ENCODE assay signal across 14 cellular contexts in the genomic region with DNA sequence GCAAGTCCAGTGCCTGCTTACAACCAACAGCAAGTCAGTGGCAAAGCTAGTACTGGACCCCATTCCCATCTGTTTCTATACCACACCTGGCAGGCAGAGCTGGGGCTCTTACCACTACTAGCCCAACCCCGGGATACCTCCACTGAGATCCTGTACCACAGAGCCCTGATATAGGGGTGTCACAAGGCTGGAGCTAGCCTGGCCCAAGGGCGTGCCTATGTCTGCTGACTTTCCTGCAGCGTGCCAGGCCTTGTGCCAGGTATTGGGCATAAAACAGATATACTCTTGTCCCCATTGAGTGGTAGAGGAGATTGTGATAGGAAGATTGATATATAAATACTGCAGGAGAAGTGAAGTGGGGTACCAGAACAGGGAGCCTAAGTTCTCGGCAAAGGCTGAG. TPM values are rescaled to one million over a fixed set of nuclear protein-coding genes. Genes with fewer than 3 reads are reported as not detected.
A peak's percentile ranks its signal among the peaks of the same experiment; 100 is the strongest.
DNase-seq lines count a peak whose midpoint lies in the region; ATAC-seq, FAIRE-seq and TF ChIP-seq lines count a peak whose summit lies in the region.
"Had no signal": no experiment of that assay in that cellular context is flagged by ENCODE, and none has a peak within 500 bp of the region (broad histone marks: within the 10 kb centered on the region; RNA-seq: fewer than 3 reads in every experiment).

No MANE protein-coding gene starts in this region.

- peak; percentile 51 to 76 (median 58) for ATAC-seq in heart left ventricle
- ATAC-seq in heart right ventricle = peak in 6 of 8 donors; percentile 30 to 79 (median 51)
- ATAC-seq in HG02981 (IDR thresholded peaks at IDR 0.05; ENCODE audit: unreplicated experiment) = no peak
- no peak for ATAC-seq in GM18870 (IDR thresholded peaks at IDR 0.05; ENCODE audit: unreplicated experiment)

- H3K4me3 ChIP-seq in heart left ventricle (no peak overlapping the region), right atrium auricular region (no peak overlapping the region), heart right ventricle (no peak overlapping the region), kidney (ENCODE audit: low read length in 2 of 2) (no peak overlapping the region)
- H3K4me3 ChIP-seq: BLaER1 treated with 17β-estradiol and CSF1 and Interleukin-3, amounts not matched to agents 10 nM and 100 nM; GM23248; HAP-1 had no signal

- no peak for TF ChIP-seq POLR2A in heart left ventricle (IDR thresholded peaks at IDR 0.05)

- 54 to 75% (median 66%) methylated on average over 4 of the region's 4 CpGs for WGBS in heart left ventricle, 4 donors
- 48 to 71% methylated on average over 4 of the region's 4 CpGs for WGBS in heart right ventricle, 2 donors

- intact Hi-C loops in heart left ventricle (cut with DNase I) = loop anchor here in 1 of 10 donors (5.0 kb wide), 1 partner anchor 76 kb away; a partner anchor contains a TSS
- intact Hi-C loops in heart right ventricle (cut with DNase I) = no loop called here
- intact Hi-C loops in kidney (cut with DNase I) = no loop called here

- H3K9me3 ChIP-seq in heart left ventricle (no peaks in the 10 kb centered on the region), right atrium auricular region (no peaks in the 10 kb centered on the region), heart right ventricle (no peaks in the 10 kb centered on the region), kidney (ENCODE audit: control insufficient read depth in 1 of 2, low read length in 2 of 2) (no peaks in the 10 kb centered on the region)
- H3K9me3 ChIP-seq: BLaER1 treated with 17β-estradiol and CSF1 and Interleukin-3, amounts not matched to agents 10 nM and 100 nM; Caco-2; HAP-1 had no signal

- H3K4me1 ChIP-seq in heart left ventricle (peaks cover 0 to 17% (median 0%) of the 10 kb centered on the region in 12 donors), right atrium auricular region (no peaks in the 10 kb centered on the region), heart right ventricle (peaks cover 0 to 16% (median 4%) of the 10 kb centered on the region in 9 donors), kidney (ENCODE audit: control insufficient read depth in 1 of 2, insufficient read depth in 1 of 2, low read depth in 1 of 2, low read length in 2 of 2) (no peaks in the 10 kb centered on the region)
- H3K4me1 ChIP-seq: Caco-2, HAP-1 had no signal

- no peaks in the 10 kb centered on the region for H3K27me3 ChIP-seq in heart left ventricle
- H3K27me3 ChIP-seq in right atrium auricular region = no peaks in the 10 kb centered on the region
- no peaks in the 10 kb centered on the region for H3K27me3 ChIP-seq in heart right ventricle
- H3K27me3 ChIP-seq: BLaER1 treated with 17β-estradiol and CSF1 and Interleukin-3, amounts not matched to agents 10 nM and 100 nM had no signal

- H3K36me3 ChIP-seq in heart left ventricle (peaks cover 5 to 100% (median 98%) of the 10 kb centered on the region in 9 donors), right atrium auricular region (peaks cover 96% of the 10 kb centered on the region), heart right ventricle (peaks cover 8 to 100% (median 75%) of the 10 kb centered on the region in 9 donors), kidney (ENCODE audit: control insufficient read depth in 1 of 2, insufficient read depth in 2 of 2, low read length in 2 of 2) (peaks cover 47 to 59% of the 10 kb centered on the region in 2 donors)

- DNase-seq in heart left ventricle (peak in 2 of 5 donors; percentile 40 to 60), right atrium auricular region (ENCODE audit: low spot score) (no peak), heart right ventricle (peak; percentile 18 to 28), kidney (peak; percentile 20), NCI-H1048 (lab: John Stamatoyannopoulos, UW) (no peak)
- DNase-seq: Caco-2, GM23248 had no signal

- H3K27ac ChIP-seq in heart left ventricle (peak overlapping the region in 2 of 12 donors; percentile 32 to 40), right atrium auricular region (no peak overlapping the region), heart right ventricle (no peak overlapping the region), kidney (ENCODE audit: low read depth in 2 of 2, low read length in 2 of 2) (no peak overlapping the region)
- H3K27ac ChIP-seq: BLaER1 treated with 17β-estradiol and CSF1 and Interleukin-3, amounts not matched to agents 10 nM and 100 nM; GM23248 had no signal

- no peak overlapping the region for H3K9ac ChIP-seq in kidney (ENCODE audit: low read length in 2 of 2)
- H3K9ac ChIP-seq: BLaER1 treated with 17β-estradiol and CSF1 and Interleukin-3, amounts not matched to agents 10 nM and 100 nM; GM23248 had no signal

- no peak for FAIRE-seq in kidney (lab: Jason Lieb, UNC)
- FAIRE-seq: D721Med, G401.6, GM12891 had no signal

- TF ChIP-seq CTCF in heart left ventricle (IDR thresholded peaks at IDR 0.05) (no peak), right atrium auricular region (IDR thresholded peaks at IDR 0.05) (no peak), heart right ventricle (IDR thresholded peaks at IDR 0.05) (no peak), kidney (IDR thresholded peaks at IDR 0.05; ENCODE audit: borderline replicate concordance, extremely low read depth, insufficient read depth) (no peak)

RNA-seq across cellular contexts. Expression of a gene that starts 44.4 kb away (rescaled TPM):
- total RNA-seq in heart left ventricle (10 to 100 TPM in 3 of 9 donors, 1 to 10 TPM in 6; 5.1 to 11.8 (median 7.1) TPM), right atrium auricular region (1 to 10 TPM; 3.1 to 6.8 TPM), heart right ventricle (10 to 100 TPM in 2 of 10 donors, 1 to 10 TPM in 8; 6.0 to 16.3 (median 8.2) TPM), kidney (3.7 TPM)
- polyA plus RNA-seq in heart left ventricle (1 to 10 TPM; 3.8 to 4.7 TPM), heart right ventricle (1 to 10 TPM; 3.7 to 6.9 TPM), kidney (ENCODE audit: insufficient read depth, low read depth, low replicate concordance) (2.9 TPM)

Comparison
In these comparisons a context has a peak if more than half of its experiments do, and no peak if none do; other contexts are left out.
1. DNase-seq: peak in heart right ventricle (2 of 2) and kidney (single experiment); none in right atrium auricular region (single experiment) and NCI-H1048 (single experiment).
2. ATAC-seq: peak in heart left ventricle (4 of 4) and heart right ventricle (6 of 8); none in HG02981 (single experiment) and GM18870 (single experiment).